In genomic region chr20:64108731-64109389, GRCh38 we compare ENCODE assay signal across 20 cellular contexts. TPM values are rescaled to one million over a fixed set of nuclear protein-coding genes. Genes with fewer than 3 reads are reported as not detected.
DNase-seq lines count a peak whose midpoint lies in the region; TF ChIP-seq lines count a peak whose summit lies in the region.
"Had no signal": no experiment of that assay in that cellular context is flagged by ENCODE, and none has a peak within 500 bp of the region (broad histone marks: within the 10 kb centered on the region; RNA-seq: fewer than 3 reads in every experiment).

No MANE protein-coding gene starts in this region.

- DNase-seq in activated naive CD4-positive, alpha-beta T cell treated with anti-CD3 and anti-CD28 coated beads, Interleukin-2, amount 10 ng/mL, durations not matched to agents 7 days and 5 days: peak; percentile 13
- no peak for DNase-seq in activated naive CD4-positive, alpha-beta T cell treated with anti-CD3 and anti-CD28 coated beads, Interleukin-2, amount 50 U/mL, for 16 hours
- peak; percentile 9 for DNase-seq in activated CD8-positive, alpha-beta memory T cell treated with anti-CD3 and anti-CD28 coated beads, Interleukin-2, amount 50 U/mL, for 4 hours
- DNase-seq in mesenteric fat pad (ENCODE audit: low spot score) (peak; percentile 85), transverse colon (peak; percentile 4), DMS53 treated with DMSO at 0.1 percent for 48 hours (lab: John Stamatoyannopoulos, UW; ENCODE audit: unreplicated experiment) (no peak), NOMO-1 (lab: John Stamatoyannopoulos, UW; ENCODE audit: unreplicated experiment in 2 of 2) (no peak), HPDE6-E6E7 (ENCODE audit: extremely low spot score) (no peak)
- DNase-seq: activated CD4-positive, alpha-beta memory T cell treated with anti-CD3 and anti-CD28 coated beads, Interleukin-2, amount 10 ng/mL, durations not matched to agents 7 days and 5 days; activated naive CD4-positive, alpha-beta T cell treated with Interleukin-2 at 50 U/mL for 16 hours; NCI-H2029 treated with DMSO at 0.1 percent for 48 hours; NCI-H524 treated with DMSO at 0.1 percent for 48 hours; stimulated activated naive CD8-positive, alpha-beta T cell treated with anti-CD3 and anti-CD28 coated beads, Interleukin-15, Interleukin-2, amounts not matched to agents 100 U/mL and 50 U/mL, for 24 hours had no signal

- in situ Hi-C loops in transverse colon (cut with MboI; ENCODE audit: low pct_ligation_motif_present in 1 of 4, low pct_unique_long_range_greater_than_20kb in 1 of 4, low sequenced_read_pairs in 3 of 4): no loop called here

- 70 to 77% methylated on average over 2 to 21 of the region's 21 CpGs for WGBS in transverse colon (ENCODE audit: low coverage in 1 of 2), 2 donors

- no peaks in the 10 kb centered on the region for H3K36me3 Mint-ChIP-seq in activated naive CD4-positive, alpha-beta T cell treated with anti-CD3 and anti-CD28 coated beads, Interleukin-2, amount 10 ng/mL, durations not matched to agents 7 days and 5 days
- H3K36me3 Mint-ChIP-seq: brain; CD8-positive, alpha-beta memory T cell had no signal

- H3K9me3 Mint-ChIP-seq in activated naive CD4-positive, alpha-beta T cell treated with anti-CD3 and anti-CD28 coated beads, Interleukin-2, amount 10 ng/mL, durations not matched to agents 7 days and 5 days: no peaks in the 10 kb centered on the region
- H3K9me3 Mint-ChIP-seq: activated CD4-positive, alpha-beta memory T cell treated with anti-CD3 and anti-CD28 coated beads, Interleukin-2, amount 10 ng/mL, durations not matched to agents 7 days and 5 days; CD8-positive, alpha-beta memory T cell had no signal

- no peaks in the 10 kb centered on the region for H3K4me1 ChIP-seq in transverse colon
- H3K4me1 ChIP-seq: esophagus muscularis mucosa, pancreas, vagina had no signal

- H3K4me1 Mint-ChIP-seq in activated naive CD4-positive, alpha-beta T cell treated with anti-CD3 and anti-CD28 coated beads, Interleukin-2, amount 10 ng/mL, durations not matched to agents 7 days and 5 days: no peaks in the 10 kb centered on the region
- H3K4me1 Mint-ChIP-seq: activated CD4-positive, alpha-beta memory T cell treated with anti-CD3 and anti-CD28 coated beads, Interleukin-2, amount 10 ng/mL, durations not matched to agents 7 days and 5 days had no signal

- H3K9me3 ChIP-seq in transverse colon: no peaks in the 10 kb centered on the region
- H3K9me3 ChIP-seq: esophagus muscularis mucosa, pancreas, vagina had no signal

- intact Hi-C loops in transverse colon (cut with DNase I; ENCODE audit: low total_unique reads): no loop called here

- TF ChIP-seq CTCF in transverse colon (IDR thresholded peaks at IDR 0.05): no peak

- CTCF ChIA-PET in activated naive CD4-positive, alpha-beta T cell treated with anti-CD3 and anti-CD28 coated beads, Interleukin-2, amount 10 ng/mL, durations not matched to agents 7 days and 5 days (lab: Charles Lee): interaction anchor here (1.3 to 4.9 kb wide), 2 partner anchors 12 to 25 kb away, joined by 3 to 28 read pairs; partner anchors contain the start of gene LKAAEAR1

- peak overlapping the region; percentile 71 for H3K27ac Mint-ChIP-seq in activated naive CD4-positive, alpha-beta T cell treated with anti-CD3 and anti-CD28 coated beads, Interleukin-2, amount 10 ng/mL, durations not matched to agents 7 days and 5 days
- H3K27ac Mint-ChIP-seq: activated CD4-positive, alpha-beta memory T cell treated with anti-CD3 and anti-CD28 coated beads, Interleukin-2, amount 10 ng/mL, durations not matched to agents 7 days and 5 days had no signal

- no peak overlapping the region for H3K27ac ChIP-seq in transverse colon
- H3K27ac ChIP-seq: esophagus muscularis mucosa, pancreas, vagina had no signal

- no peak for TF ChIP-seq EP300 in transverse colon (IDR thresholded peaks at IDR 0.05; ENCODE audit: low read depth)

- H3K36me3 ChIP-seq in transverse colon: no peaks in the 10 kb centered on the region
- H3K36me3 ChIP-seq: esophagus muscularis mucosa, pancreas, vagina had no signal

- peaks cover 7% of the 10 kb centered on the region for H3K27me3 ChIP-seq in transverse colon
- H3K27me3 ChIP-seq: pancreas, vagina had no signal

- H3K27me3 Mint-ChIP-seq in activated naive CD4-positive, alpha-beta T cell treated with anti-CD3 and anti-CD28 coated beads, Interleukin-2, amount 10 ng/mL, durations not matched to agents 7 days and 5 days: peaks cover 50% of the 10 kb centered on the region

- no peak overlapping the region for H3K4me3 ChIP-seq in transverse colon
- H3K4me3 ChIP-seq: esophagus muscularis mucosa, pancreas, vagina had no signal

- H3K4me3 Mint-ChIP-seq in activated naive CD4-positive, alpha-beta T cell treated with anti-CD3 and anti-CD28 coated beads, Interleukin-2, amount 10 ng/mL, durations not matched to agents 7 days and 5 days: no peak overlapping the region
- H3K4me3 Mint-ChIP-seq: activated CD4-positive, alpha-beta memory T cell treated with anti-CD3 and anti-CD28 coated beads, Interleukin-2, amount 10 ng/mL, durations not matched to agents 7 days and 5 days; CD8-positive, alpha-beta memory T cell had no signal

- no peak for TF ChIP-seq POLR2A in transverse colon (IDR thresholded peaks at IDR 0.05)

RNA-seq across cellular contexts. Expression of gene NPBWR2, which starts 1.5 kb away (rescaled TPM):
- total RNA-seq in mesenteric fat pad: not detected
- total RNA-seq in transverse colon: not detected
- total RNA-seq: activated CD4-positive, alpha-beta memory T cell treated with anti-CD3 and anti-CD28 coated beads, Interleukin-2, amount 10 ng/mL, durations not matched to agents 7 days and 5 days; CD8-positive, alpha-beta memory T cell; dermis microvascular lymphatic vessel endothelial cell; esophagus muscularis mucosa; mucosa of gallbladder; pancreas; vagina had no signal

RNA-seq across cellular contexts. Expression of gene LKAAEAR1, which starts 24.7 kb away (rescaled TPM):
- total RNA-seq in mesenteric fat pad (not detected), transverse colon (not detected)
- total RNA-seq: esophagus muscularis mucosa, mucosa of gallbladder, vagina had no signal

RNA-seq across cellular contexts. Expression of gene OPRL1, which starts 29.0 kb away (rescaled TPM):
- total RNA-seq in mesenteric fat pad (1.3 TPM), transverse colon (under 1 TPM in 2 of 4 donors, not detected in 2; 0.14 to 0.32 TPM)

RNA-seq across cellular contexts. Expression of gene RGS19, which starts 29.5 kb away (rescaled TPM):
- total RNA-seq in mesenteric fat pad: 29.0 TPM
- 10 to 100 TPM in 2 of 4 donors, 1 to 10 TPM in 1, not detected in 1; 5.5 to 37.4 (median 10.8) TPM for total RNA-seq in transverse colon

RNA-seq across cellular contexts. Expression of gene TCEA2, which starts 45.9 kb away (rescaled TPM):
- total RNA-seq in mesenteric fat pad (42.5 TPM), transverse colon (10 to 100 TPM in 3 of 4 donors, 1 to 10 TPM in 1; 5.6 to 94.3 (median 14.8) TPM)

Comparison
In these comparisons a context has a peak if more than half of its experiments do, and no peak if none do; other contexts are left out.
1. DNase-seq: peak in activated naive CD4-positive, alpha-beta T cell treated with anti-CD3 and anti-CD28 coated beads, Interleukin-2, amount 10 ng/mL, durations not matched to agents 7 days and 5 days (single experiment), activated CD8-positive, alpha-beta memory T cell treated with anti-CD3 and anti-CD28 coated beads, Interleukin-2, amount 50 U/mL, for 4 hours (single experiment), mesenteric fat pad (single experiment) and transverse colon (single experiment); none in activated naive CD4-positive, alpha-beta T cell treated with anti-CD3 and anti-CD28 coated beads, Interleukin-2, amount 50 U/mL, for 16 hours (single experiment), DMS53 treated with DMSO at 0.1 percent for 48 hours (single experiment), NOMO-1 (0 of 2) and HPDE6-E6E7 (single experiment).